In genomic region chr13:46388308-46388707, GRCh38 we compare ENCODE assay signal across 22 cellular contexts.
DNase-seq lines count a peak whose midpoint lies in the region; ATAC-seq lines count a peak whose summit lies in the region.
"Had no signal": no experiment of that assay in that cellular context is flagged by ENCODE, and none has a peak within 500 bp of the region (broad histone marks: within the 10 kb centered on the region; RNA-seq: fewer than 3 reads in every experiment).

No MANE protein-coding gene starts in this region.

- H3K4me3 Mint-ChIP-seq in T-helper 2 cell treated with Interferon-gamma antibody and Interleukin-4, amounts not matched to agents 5 μg/mL and 100 μg/mL, for 36 hours = peak overlapping the region; percentile 15
- no peak overlapping the region for H3K4me3 Mint-ChIP-seq in dendritic cell treated with granulocyte-macrophage colony-stimulating factor and Interleukin-4, amounts not matched to agents 40 ng/mL and 50 ng/mL, for 4 days
- H3K4me3 Mint-ChIP-seq in stimulated activated naive B cell treated with anti-CD40 and anti-IgM and Interleukin-4, amounts not matched to agents 10 μg/mL and 1 μg/mL and 100 μg/mL, for 72 hours = peak overlapping the region; percentile 95 to 96

- no peaks in the 10 kb centered on the region for H3K9me3 ChIP-seq in KOPT-K1 (ENCODE audit: insufficient read depth, low read length, poor library complexity, severe bottlenecking)
- H3K9me3 ChIP-seq: ascending aorta, sigmoid colon had no signal

- H3K9me3 Mint-ChIP-seq in T-helper 2 cell treated with Interferon-gamma antibody and Interleukin-4, amounts not matched to agents 5 μg/mL and 100 μg/mL, for 36 hours = no peaks in the 10 kb centered on the region
- no peaks in the 10 kb centered on the region for H3K9me3 Mint-ChIP-seq in dendritic cell treated with granulocyte-macrophage colony-stimulating factor and Interleukin-4, amounts not matched to agents 40 ng/mL and 50 ng/mL, for 4 days
- H3K9me3 Mint-ChIP-seq in stimulated activated naive B cell treated with anti-CD40 and anti-IgM and Interleukin-4, amounts not matched to agents 10 μg/mL and 1 μg/mL and 100 μg/mL, for 72 hours = peaks cover under 1% of the 10 kb centered on the region in 2 donors
- H3K9me3 Mint-ChIP-seq: activated CD4-positive, alpha-beta memory T cell treated with anti-CD3 and anti-CD28 coated beads for 36 hours; activated naive CD4-positive, alpha-beta T cell treated with anti-CD3 and anti-CD28 coated beads for 36 hours; type B pancreatic cell had no signal

- H3K36me3 ChIP-seq in KOPT-K1 (ENCODE audit: insufficient read depth, low read length) = no peaks in the 10 kb centered on the region
- H3K36me3 ChIP-seq: ascending aorta; BLaER1 treated with 17β-estradiol and CSF1 and Interleukin-3, amounts not matched to agents 10 nM and 100 nM; sigmoid colon; WERI-Rb-1 had no signal

- H3K27ac ChIP-seq in KOPT-K1 (ENCODE audit: low read depth, low read length, poor library complexity, severe bottlenecking) = peak overlapping the region; percentile 1
- H3K27ac ChIP-seq: ascending aorta; BLaER1 treated with 17β-estradiol and CSF1 and Interleukin-3, amounts not matched to agents 10 nM and 100 nM; WERI-Rb-1 had no signal

- peaks cover 4% of the 10 kb centered on the region for H3K36me3 Mint-ChIP-seq in T-helper 2 cell treated with Interferon-gamma antibody and Interleukin-4, amounts not matched to agents 5 μg/mL and 100 μg/mL, for 36 hours (ENCODE audit: low read depth)
- H3K36me3 Mint-ChIP-seq in dendritic cell treated with granulocyte-macrophage colony-stimulating factor and Interleukin-4, amounts not matched to agents 40 ng/mL and 50 ng/mL, for 4 days (ENCODE audit: low read depth) = peaks cover 9% of the 10 kb centered on the region
- H3K36me3 Mint-ChIP-seq in stimulated activated naive B cell treated with anti-CD40 and anti-IgM and Interleukin-4, amounts not matched to agents 10 μg/mL and 1 μg/mL and 100 μg/mL, for 72 hours = peaks cover 24 to 28% of the 10 kb centered on the region in 2 donors
- H3K36me3 Mint-ChIP-seq: activated CD4-positive, alpha-beta memory T cell treated with anti-CD3 and anti-CD28 coated beads for 36 hours; type B pancreatic cell had no signal

- no peak for ATAC-seq in stimulated activated naive B cell treated with anti-CD40 and anti-IgM and Interleukin-4, amounts not matched to agents 10 μg/mL and 1 μg/mL and 100 μg/mL, for 72 hours (replicated peaks)

- intact Hi-C loops in dendritic cell treated with granulocyte-macrophage colony-stimulating factor and Interleukin-4, amounts not matched to agents 40 ng/mL and 50 ng/mL, for 4 days (cut with micrococcal nuclease) = no loop called here

- no peak for DNase-seq in T-helper 2 cell treated with Interferon-gamma antibody and Interleukin-4, amounts not matched to agents 5 μg/mL and 100 μg/mL, for 36 hours (ENCODE audit: low spot score)
- DNase-seq in T-helper 2 cell = no peak
- no peak for DNase-seq in stimulated activated naive B cell treated with anti-CD40 and anti-IgM and Interleukin-4, amounts not matched to agents 10 μg/mL and 1 μg/mL and 100 μg/mL, for 72 hours
- no peak for DNase-seq in activated gamma-delta T cell (lab: John Stamatoyannopoulos, UW)
- no peak for DNase-seq in activated naive CD4-positive, alpha-beta T cell treated with Interleukin-2 at 50 U/mL for 16 hours
- DNase-seq in SW480 (ENCODE audit: low spot score) = no peak
- DNase-seq: activated CD4-positive, alpha-beta memory T cell treated with anti-CD3 and anti-CD28 coated beads for 36 hours; activated naive CD4-positive, alpha-beta T cell treated with anti-CD3 and anti-CD28 coated beads for 36 hours; activated T-cell treated with anti-CD3 and anti-CD28 coated beads for 4 hours; GF-D8; Kasumi-1; NCI-H1105; NCI-H2081 treated with DMSO at 0.1 percent for 48 hours; NK-92 treated with Interleukin-12 subunit alpha and Interleukin-12 subunit beta, amount 100 ng/mL, for 24 hours; sigmoid colon; stimulated activated naive CD4-positive, alpha-beta T cell treated with Interleukin-2 at 50 U/mL for 16 hours had no signal

- H3K27ac Mint-ChIP-seq in T-helper 2 cell treated with Interferon-gamma antibody and Interleukin-4, amounts not matched to agents 5 μg/mL and 100 μg/mL, for 36 hours = no peak overlapping the region
- H3K27ac Mint-ChIP-seq in dendritic cell treated with granulocyte-macrophage colony-stimulating factor and Interleukin-4, amounts not matched to agents 40 ng/mL and 50 ng/mL, for 4 days = peak overlapping the region; percentile 85
- H3K27ac Mint-ChIP-seq in stimulated activated naive B cell treated with anti-CD40 and anti-IgM and Interleukin-4, amounts not matched to agents 10 μg/mL and 1 μg/mL and 100 μg/mL, for 72 hours = no peak overlapping the region
- H3K27ac Mint-ChIP-seq: activated CD4-positive, alpha-beta memory T cell treated with anti-CD3 and anti-CD28 coated beads for 36 hours; activated naive CD4-positive, alpha-beta T cell treated with anti-CD3 and anti-CD28 coated beads for 36 hours; type B pancreatic cell had no signal

- peaks cover 38% of the 10 kb centered on the region for H3K4me1 Mint-ChIP-seq in T-helper 2 cell treated with Interferon-gamma antibody and Interleukin-4, amounts not matched to agents 5 μg/mL and 100 μg/mL, for 36 hours (ENCODE audit: low read depth)
- peaks cover 60% of the 10 kb centered on the region for H3K4me1 Mint-ChIP-seq in dendritic cell treated with granulocyte-macrophage colony-stimulating factor and Interleukin-4, amounts not matched to agents 40 ng/mL and 50 ng/mL, for 4 days (ENCODE audit: low read depth)
- peaks cover 39 to 59% of the 10 kb centered on the region in 2 donors for H3K4me1 Mint-ChIP-seq in stimulated activated naive B cell treated with anti-CD40 and anti-IgM and Interleukin-4, amounts not matched to agents 10 μg/mL and 1 μg/mL and 100 μg/mL, for 72 hours

- peaks cover 38% of the 10 kb centered on the region for H3K27me3 Mint-ChIP-seq in T-helper 2 cell treated with Interferon-gamma antibody and Interleukin-4, amounts not matched to agents 5 μg/mL and 100 μg/mL, for 36 hours (ENCODE audit: low read depth)
- peaks cover 23% of the 10 kb centered on the region for H3K27me3 Mint-ChIP-seq in dendritic cell treated with granulocyte-macrophage colony-stimulating factor and Interleukin-4, amounts not matched to agents 40 ng/mL and 50 ng/mL, for 4 days
- no peaks in the 10 kb centered on the region for H3K27me3 Mint-ChIP-seq in stimulated activated naive B cell treated with anti-CD40 and anti-IgM and Interleukin-4, amounts not matched to agents 10 μg/mL and 1 μg/mL and 100 μg/mL, for 72 hours
